In the genomic region with DNA sequence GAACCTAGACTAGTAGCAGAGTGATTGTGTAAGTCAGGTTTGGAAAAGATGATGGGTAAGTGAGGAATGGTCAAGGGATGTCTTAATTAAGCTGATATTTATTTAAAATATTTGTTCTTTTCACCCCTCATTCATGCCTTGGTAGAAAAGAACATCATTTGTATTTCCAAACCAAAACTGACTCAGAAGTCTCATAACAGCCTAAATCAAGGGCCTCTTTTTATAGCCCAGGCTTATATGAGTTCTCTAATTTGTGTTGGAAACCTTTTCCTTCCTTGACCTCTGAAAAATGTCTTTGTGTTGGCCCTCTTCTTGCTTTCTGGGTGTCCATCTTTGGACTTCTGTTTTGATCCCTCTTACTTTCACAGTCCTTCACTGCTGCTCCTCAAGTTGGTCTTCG, we compare ENCODE assay signal across 35 cellular contexts.
"Had no signal": no experiment of that assay in that cellular context is flagged by ENCODE, and none has a peak within 500 bp of the region (broad histone marks: within the 10 kb centered on the region; RNA-seq: fewer than 3 reads in every experiment).

No MANE protein-coding gene starts in this region.

- H3K27me3 ChIP-seq: MG63 had no signal

- H3K36me3 ChIP-seq: MG63 had no signal

- DNase-seq: Karpas-422, Kasumi-1, MG63, MM.1S, MV-4-11, NCI-H1048, NCI-H1092, NCI-H1092 treated with DMSO at 0.1 percent for 48 hours, NCI-H1105, NCI-H1105 treated with DMSO at 0.1 percent for 48 hours, NCI-H1417, NCI-H1417 treated with DMSO at 0.1 percent for 48 hours, NCI-H1436, NCI-H1436 treated with DMSO at 0.1 percent for 48 hours, NCI-H146, NCI-H1694, NCI-H1694 treated with DMSO at 0.1 percent for 48 hours, NCI-H187, NCI-H187 treated with DMSO at 0.1 percent for 48 hours, NCI-H1930, NCI-H2029, NCI-H2029 treated with DMSO at 0.1 percent for 48 hours, NCI-H2081, NCI-H2081 treated with DMSO at 0.1 percent for 48 hours, NCI-H2107, NCI-H2171, NCI-H2171 treated with DMSO at 0.1 percent for 48 hours, NCI-H2227 treated with DMSO at 0.1 percent for 48 hours, NCI-H226, NCI-H345, NCI-H446, NCI-H446 treated with DMSO at 0.1 percent for 48 hours, NCI-H510A, NCI-H510A treated with DMSO at 0.1 percent for 48 hours, NCI-H524 had no signal

- H3K4me3 ChIP-seq: MG63 had no signal

- H3K9me3 ChIP-seq: MG63 had no signal
